ENCODE assay signal across 1 cellular context in the genomic region with DNA sequence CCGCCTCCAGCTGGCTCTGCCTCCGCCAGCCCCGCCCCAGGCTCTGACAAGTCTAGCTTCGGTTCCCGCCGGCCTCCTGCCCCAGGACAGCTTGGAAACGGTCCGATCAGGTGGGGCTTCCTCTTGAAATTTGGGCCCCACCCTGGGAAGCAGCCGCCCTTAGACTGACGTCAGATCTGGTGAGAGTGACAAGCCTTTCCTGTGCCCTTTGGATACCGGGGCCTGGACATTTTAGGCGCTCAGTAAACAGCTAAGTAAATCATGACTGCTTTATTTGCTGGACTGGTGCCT.
A peak's percentile ranks its signal among the peaks of the same experiment; 100 is the strongest.
TF ChIP-seq lines count a peak whose summit lies in the region.

No MANE protein-coding gene starts in this region.

TF ChIP-seq in liver, 16 proteins besides CTCF, POLR2A, EP300 and RAD21 (continued from another document):
- TF ChIP-seq, protein P1, sequence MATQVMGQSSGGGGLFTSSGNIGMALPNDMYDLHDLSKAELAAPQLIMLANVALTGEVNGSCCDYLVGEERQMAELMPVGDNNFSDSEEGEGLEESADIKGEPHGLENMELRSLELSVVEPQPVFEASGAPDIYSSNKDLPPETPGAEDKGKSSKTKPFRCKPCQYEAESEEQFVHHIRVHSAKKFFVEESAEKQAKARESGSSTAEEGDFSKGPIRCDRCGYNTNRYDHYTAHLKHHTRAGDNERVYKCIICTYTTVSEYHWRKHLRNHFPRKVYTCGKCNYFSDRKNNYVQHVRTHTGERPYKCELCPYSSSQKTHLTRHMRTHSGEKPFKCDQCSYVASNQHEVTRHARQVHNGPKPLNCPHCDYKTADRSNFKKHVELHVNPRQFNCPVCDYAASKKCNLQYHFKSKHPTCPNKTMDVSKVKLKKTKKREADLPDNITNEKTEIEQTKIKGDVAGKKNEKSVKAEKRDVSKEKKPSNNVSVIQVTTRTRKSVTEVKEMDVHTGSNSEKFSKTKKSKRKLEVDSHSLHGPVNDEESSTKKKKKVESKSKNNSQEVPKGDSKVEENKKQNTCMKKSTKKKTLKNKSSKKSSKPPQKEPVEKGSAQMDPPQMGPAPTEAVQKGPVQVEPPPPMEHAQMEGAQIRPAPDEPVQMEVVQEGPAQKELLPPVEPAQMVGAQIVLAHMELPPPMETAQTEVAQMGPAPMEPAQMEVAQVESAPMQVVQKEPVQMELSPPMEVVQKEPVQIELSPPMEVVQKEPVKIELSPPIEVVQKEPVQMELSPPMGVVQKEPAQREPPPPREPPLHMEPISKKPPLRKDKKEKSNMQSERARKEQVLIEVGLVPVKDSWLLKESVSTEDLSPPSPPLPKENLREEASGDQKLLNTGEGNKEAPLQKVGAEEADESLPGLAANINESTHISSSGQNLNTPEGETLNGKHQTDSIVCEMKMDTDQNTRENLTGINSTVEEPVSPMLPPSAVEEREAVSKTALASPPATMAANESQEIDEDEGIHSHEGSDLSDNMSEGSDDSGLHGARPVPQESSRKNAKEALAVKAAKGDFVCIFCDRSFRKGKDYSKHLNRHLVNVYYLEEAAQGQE (IDR thresholded peaks at IDR 0.05), result peak; percentile 85
- TF ChIP-seq NR2F2 (IDR thresholded peaks at IDR 0.05), result peak; percentile 74
